11 cellular contexts compared by ENCODE assay signal in genomic region chr5:68273717-68274409, GRCh38. TPM values are rescaled to one million over a fixed set of nuclear protein-coding genes. Genes with fewer than 3 reads are reported as not detected.
DNase-seq lines count a peak whose midpoint lies in the region; ATAC-seq and TF ChIP-seq lines count a peak whose summit lies in the region.
"Had no signal": no experiment of that assay in that cellular context is flagged by ENCODE, and none has a peak within 500 bp of the region (broad histone marks: within the 10 kb centered on the region; RNA-seq: fewer than 3 reads in every experiment).

No MANE protein-coding gene starts in this region.

- intact Hi-C loops in CD8-positive, alpha-beta T cell (cut with DNase I, micrococcal nuclease) = loop anchor here (5.0 to 10.0 kb wide), 2 partner anchors 1109 to 1117 kb away; no protein-coding TSS in a partner anchor

- no peaks in the 10 kb centered on the region for H3K9me3 Mint-ChIP-seq in CD8-positive, alpha-beta T cell
- H3K9me3 Mint-ChIP-seq in endodermal cell = no peaks in the 10 kb centered on the region

- TF ChIP-seq CTCF in CD8-positive, alpha-beta T cell (IDR thresholded peaks at IDR 0.05) = no peak
- TF ChIP-seq CTCF in coronary artery (IDR thresholded peaks at IDR 0.05) (no peak), endodermal cell (conservative IDR thresholded peaks at IDR 0.05) (no peak)

- no peaks in the 10 kb centered on the region for H3K9me3 ChIP-seq in CD8-positive, alpha-beta T cell (ENCODE audit: low read length)
- H3K9me3 ChIP-seq in endodermal cell (ENCODE audit: control insufficient read depth, low read length) = no peaks in the 10 kb centered on the region

- no peak overlapping the region for H3K4me3 Mint-ChIP-seq in CD8-positive, alpha-beta T cell
- no peak overlapping the region for H3K4me3 Mint-ChIP-seq in endodermal cell

- H3K27ac Mint-ChIP-seq in CD8-positive, alpha-beta T cell = peak overlapping the region; percentile 80
- H3K27ac Mint-ChIP-seq in endodermal cell = no peak overlapping the region

- ATAC-seq in CD8-positive, alpha-beta T cell = no peak
- ATAC-seq in GM19395 (IDR thresholded peaks at IDR 0.05; ENCODE audit: unreplicated experiment) (peak; percentile 72), HG03159 (IDR thresholded peaks at IDR 0.05; ENCODE audit: unreplicated experiment) (peak; percentile 59)
- ATAC-seq: HCT116 had no signal

- no peak for DNase-seq in CD8-positive, alpha-beta T cell
- DNase-seq in epithelial cell of prostate (ENCODE audit: low read depth, low spot score) = no peak
- no peak for DNase-seq in GM03348 (ENCODE audit: low spot score)
- DNase-seq in coronary artery (ENCODE audit: low spot score) = no peak
- no peak for DNase-seq in SIG-M5 treated with dmso at 0.1 percent for 504 hours (lab: John Stamatoyannopoulos, UW; ENCODE audit: unreplicated experiment)
- no peak for DNase-seq in endodermal cell
- DNase-seq: MV-4-11 had no signal

- H3K9ac ChIP-seq in endodermal cell (ENCODE audit: extremely low read depth, low read length, poor library complexity, severe bottlenecking) = no peak overlapping the region

- CTCF ChIA-PET in CD8-positive, alpha-beta T cell (lab: Charles Lee) = interaction anchor here (1.0 to 8.9 kb wide), 6 partner anchors 10 to 1029 kb away, joined by 3 to 91 read pairs (median 27); partner anchors contain the start of gene PIK3R1

- peaks cover 5% of the 10 kb centered on the region for H3K36me3 ChIP-seq in CD8-positive, alpha-beta T cell (ENCODE audit: insufficient read depth, low read length)
- peaks cover 51% of the 10 kb centered on the region for H3K36me3 ChIP-seq in endodermal cell (ENCODE audit: control insufficient read depth, insufficient read depth, low read length)

- peaks cover 52% of the 10 kb centered on the region for H3K4me1 ChIP-seq in CD8-positive, alpha-beta T cell (ENCODE audit: insufficient read depth, low read length)
- H3K4me1 ChIP-seq in endodermal cell (ENCODE audit: control insufficient read depth, insufficient read depth, low read length) = no peaks in the 10 kb centered on the region

- H3K27me3 ChIP-seq in CD8-positive, alpha-beta T cell (ENCODE audit: insufficient read depth, low read length) = no peaks in the 10 kb centered on the region
- no peaks in the 10 kb centered on the region for H3K27me3 ChIP-seq in endodermal cell (ENCODE audit: control insufficient read depth, insufficient read depth, low read length, poor library complexity, severe bottlenecking)

- peaks cover 76% of the 10 kb centered on the region for H3K4me1 Mint-ChIP-seq in CD8-positive, alpha-beta T cell (ENCODE audit: low read depth)
- peaks cover 12% of the 10 kb centered on the region for H3K4me1 Mint-ChIP-seq in endodermal cell

- POLR2A ChIA-PET in CD8-positive, alpha-beta T cell (lab: Charles Lee) = interaction anchor here (0.6 to 0.7 kb wide), 2 partner anchors 104 to 499 kb away, joined by 3 read pairs; no protein-coding TSS in a partner anchor

- H3K27ac ChIP-seq in CD8-positive, alpha-beta T cell (ENCODE audit: low read depth, low read length) = no peak overlapping the region
- H3K27ac ChIP-seq in epithelial cell of prostate (peak overlapping the region; percentile 10), coronary artery (peak overlapping the region in 1 of 2 donors; percentile 3), endodermal cell (ENCODE audit: low read depth, low read length) (no peak overlapping the region)
- H3K27ac ChIP-seq: C4-2B had no signal

- WGBS in endodermal cell (ENCODE audit: insufficient coverage in 1 of 2, insufficient read length in 1 of 2), 2 experiments = 64 to 79% methylated on average over 2 to 3 of the region's 3 CpGs

- H3K36me3 Mint-ChIP-seq in CD8-positive, alpha-beta T cell = peaks cover 53% of the 10 kb centered on the region
- peaks cover 22% of the 10 kb centered on the region for H3K36me3 Mint-ChIP-seq in endodermal cell (ENCODE audit: low read depth)

- H3K27me3 Mint-ChIP-seq in CD8-positive, alpha-beta T cell (ENCODE audit: low read depth) = no peaks in the 10 kb centered on the region
- no peaks in the 10 kb centered on the region for H3K27me3 Mint-ChIP-seq in endodermal cell (ENCODE audit: insufficient read depth)

- H3K4me3 ChIP-seq in CD8-positive, alpha-beta T cell (ENCODE audit: low read depth, low read length) = no peak overlapping the region
- H3K4me3 ChIP-seq in coronary artery (no peak overlapping the region), endodermal cell (ENCODE audit: low read length) (no peak overlapping the region)

RNA-seq across cellular contexts. Expression of gene PIK3R1, which starts 58.3 kb away (rescaled TPM):
- 100 to 1,000 TPM; 461 to 470 TPM for total RNA-seq in CD8-positive, alpha-beta T cell
- 10 to 100 TPM; 29.8 to 30.2 TPM for total RNA-seq in endodermal cell
- 29.8 TPM for polyA plus RNA-seq in endodermal cell (2013, experiment 1 of 2)
- polyA plus RNA-seq in endodermal cell (2013, experiment 2 of 2) = 31.2 TPM

Comparison
In these comparisons a context has a peak if more than half of its experiments do, and no peak if none do; other contexts are left out.
1. RNA of gene PIK3R1, which starts 58.3 kb away (total RNA-seq): 461 to 470 TPM in CD8-positive, alpha-beta T cell; 29.8 to 30.2 TPM in endodermal cell; every median in the first group is over 10 times any median in the second.